In genomic region chr5:115634343-115635132, GRCh38 we compare ENCODE assay signal across 8 cellular contexts. TPM values are rescaled to one million over a fixed set of nuclear protein-coding genes. Genes with fewer than 3 reads are reported as not detected.
DNase-seq lines count a peak whose midpoint lies in the region; ATAC-seq and TF ChIP-seq lines count a peak whose summit lies in the region.

No MANE protein-coding gene starts in this region.

- POLR2A ChIA-PET in activated B cell treated with CpG ODN at 0.5 μM for 24 hours (lab: Charles Lee): interaction anchor here (0.7 to 1.1 kb wide), 2 partner anchors 372 to 434 kb away, joined by 3 to 11 read pairs; no protein-coding TSS in a partner anchor

- peak overlapping the region; percentile 41 for H3K4me3 Mint-ChIP-seq in activated B cell treated with CpG ODN at 0.5 μM for 24 hours

- H3K36me3 ChIP-seq in kidney epithelial cell (ENCODE audit: control insufficient read depth, insufficient read depth, low read length): no peaks in the 10 kb centered on the region

- CTCF ChIA-PET in activated B cell treated with CpG ODN at 0.5 μM for 24 hours (lab: Charles Lee): interaction anchor here (0.5 to 2.7 kb wide), 17 partner anchors 53 to 442 kb away, joined by 3 to 23 read pairs (median 5); partner anchors contain the start of genes AP3S1, ARL14EPL and ATG12

- no peak overlapping the region for H3K4me3 ChIP-seq in kidney epithelial cell (ENCODE audit: low read depth, low read length)

- DNase-seq in AG08396 (ENCODE audit: low spot score): peak; percentile 88
- peak; percentile 73 for DNase-seq in NCI-H2196 treated with DMSO at 0.1 percent for 48 hours (lab: John Stamatoyannopoulos, UW; ENCODE audit: unreplicated experiment)
- DNase-seq in activated B cell treated with CpG ODN at 0.5 μM for 24 hours: peak; percentile 74
- DNase-seq in cerebellar cortex (ENCODE audit: low spot score): peak; percentile 79
- peak; percentile 37 for DNase-seq in kidney epithelial cell (ENCODE audit: low read depth)
- peak; percentile 91 for DNase-seq in stimulated activated CD4-positive, alpha-beta T cell treated with anti-CD3 and anti-CD28 coated beads, Interleukin-15, amount 100 ng/mL, for 24 hours

- H3K27ac Mint-ChIP-seq in activated B cell treated with CpG ODN at 0.5 μM for 24 hours: no peak overlapping the region

- ATAC-seq in GM18870 (IDR thresholded peaks at IDR 0.05; ENCODE audit: unreplicated experiment): peak; percentile 43
- ATAC-seq in HG03139 (IDR thresholded peaks at IDR 0.05; ENCODE audit: unreplicated experiment): peak; percentile 67
- peak; percentile 91 for ATAC-seq in activated B cell treated with CpG ODN at 0.5 μM for 24 hours (ENCODE audit: low read depth)

- H3K27me3 ChIP-seq in kidney epithelial cell (ENCODE audit: control insufficient read depth, insufficient read depth, low read length): no peaks in the 10 kb centered on the region

- peaks cover 9% of the 10 kb centered on the region for H3K4me1 Mint-ChIP-seq in activated B cell treated with CpG ODN at 0.5 μM for 24 hours

- intact Hi-C loops in activated B cell treated with CpG ODN at 0.5 μM for 24 hours (cut with micrococcal nuclease): loop anchor here (1.0 kb wide), 6 partner anchors 8 to 434 kb away; partner anchors contain the start of genes TICAM2 and TMED7

- H3K36me3 Mint-ChIP-seq in activated B cell treated with CpG ODN at 0.5 μM for 24 hours (ENCODE audit: low read depth): no peaks in the 10 kb centered on the region

- TF ChIP-seq CTCF in activated B cell treated with CpG ODN at 0.5 μM for 24 hours (IDR thresholded peaks at IDR 0.05): peak; percentile 76
- peak; percentile 94 for TF ChIP-seq CTCF in kidney epithelial cell (IDR thresholded peaks at IDR 0.05; ENCODE audit: insufficient read depth, low read length, poor library complexity, severe bottlenecking)

- peaks cover 4% of the 10 kb centered on the region for H3K27me3 Mint-ChIP-seq in activated B cell treated with CpG ODN at 0.5 μM for 24 hours

- H3K9me3 Mint-ChIP-seq in activated B cell treated with CpG ODN at 0.5 μM for 24 hours: no peaks in the 10 kb centered on the region

RNA-seq across cellular contexts. Expression of gene TMED7, which starts 8.7 kb away (rescaled TPM):
- total RNA-seq in activated B cell treated with CpG ODN at 0.5 μM for 24 hours (34.9 and 35.0 TPM in 2 replicates), kidney epithelial cell (119 and 121 TPM in 2 replicates)

RNA-seq across cellular contexts. Expression of gene TICAM2, which starts 32.3 kb away (rescaled TPM):
- total RNA-seq in activated B cell treated with CpG ODN at 0.5 μM for 24 hours (12.4 and 13.3 TPM in 2 replicates), kidney epithelial cell (0.55 and 2.3 TPM in 2 replicates)

Comparison
In these comparisons a context has a peak if more than half of its experiments do, and no peak if none do; other contexts are left out.
1. DNase-seq: peak in every context shown above with its lines; median percentile 91 in stimulated activated CD4-positive, alpha-beta T cell treated with anti-CD3 and anti-CD28 coated beads, Interleukin-15, amount 100 ng/mL, for 24 hours; 88 in AG08396; 79 in cerebellar cortex; 74 in activated B cell treated with CpG ODN at 0.5 μM for 24 hours; 73 in NCI-H2196 treated with DMSO at 0.1 percent for 48 hours; 37 in kidney epithelial cell.